In genomic region chr3:46978985-46979944, GRCh38 we compare ENCODE assay signal across 8 cellular contexts. TPM values are rescaled to one million over a fixed set of nuclear protein-coding genes. Genes with fewer than 3 reads are reported as not detected.
DNase-seq lines count a peak whose midpoint lies in the region; ATAC-seq and TF ChIP-seq lines count a peak whose summit lies in the region.

Gene NBEAL2 (plus strand): TSS chr3:46979666. CDS start chr3:46979862, 196 bp downstream.

- H3K27ac Mint-ChIP-seq in activated naive CD4-positive, alpha-beta T cell treated with anti-CD3 and anti-CD28 coated beads, Interleukin-2, amount 50 U/mL, for 72 hours, result peak within 1 kb of the TSS; percentile 82 to 92
- H3K27ac Mint-ChIP-seq in glutamatergic neuron (ENCODE audit: unreplicated experiment) (peak within 1 kb of the TSS; percentile 66), osteocyte (ENCODE audit: unreplicated experiment) (peak within 1 kb of the TSS; percentile 72)

- no peaks in the 10 kb centered on the region for H3K36me3 ChIP-seq in thoracic aorta

- no peaks in the 10 kb centered on the region for H3K9me3 Mint-ChIP-seq in activated naive CD4-positive, alpha-beta T cell treated with anti-CD3 and anti-CD28 coated beads, Interleukin-2, amount 50 U/mL, for 72 hours
- H3K9me3 Mint-ChIP-seq in glutamatergic neuron (ENCODE audit: unreplicated experiment), result peaks cover 12% of the 10 kb centered on the region
- H3K9me3 Mint-ChIP-seq in osteocyte (ENCODE audit: unreplicated experiment), result no peaks in the 10 kb centered on the region

- TF ChIP-seq CTCF in GM10266 (IDR thresholded peaks at IDR 0.05; ENCODE audit: control insufficient read depth, insufficient read depth, low read depth, missing control alignments) (peak; percentile 37), glutamatergic neuron (IDR thresholded peaks at IDR 0.05; ENCODE audit: partially characterized antibody, unreplicated experiment) (no peak), osteocyte (IDR thresholded peaks at IDR 0.05) (no peak), thoracic aorta (IDR thresholded peaks at IDR 0.05) (peak; percentile 8)

- no peaks in the 10 kb centered on the region for H3K27me3 ChIP-seq in thoracic aorta (replicated peaks; ENCODE audit: insufficient read depth)

- H3K4me1 Mint-ChIP-seq in glutamatergic neuron (ENCODE audit: low read depth, unreplicated experiment) (peaks cover 7% of the 10 kb centered on the region), osteocyte (ENCODE audit: unreplicated experiment) (peaks cover 32% of the 10 kb centered on the region)

- H3K27ac ChIP-seq in thoracic aorta, result peak within 1 kb of the TSS; percentile 81 to 82

- H3K4me3 ChIP-seq in thoracic aorta, result peak within 1 kb of the TSS; percentile 86

- H3K4me1 ChIP-seq in thoracic aorta (ENCODE audit: control insufficient read depth in 1 of 2, low read depth in 2 of 2), result peaks cover 31 to 49% of the 10 kb centered on the region in 2 donors

- peak; percentile 80 for ATAC-seq in HG02610 (IDR thresholded peaks at IDR 0.05; ENCODE audit: unreplicated experiment)
- peak; percentile 85 to 86 for ATAC-seq in activated naive CD4-positive, alpha-beta T cell treated with anti-CD3 and anti-CD28 coated beads, Interleukin-2, amount 50 U/mL, for 72 hours
- peak; percentile 45 for ATAC-seq in thoracic aorta (ENCODE audit: insufficient number of reproducible peaks, low FRiP score, low read depth)

- peak; percentile 97 for DNase-seq in GM10266 (ENCODE audit: extremely low spot score)
- DNase-seq in NCI-H1092 (lab: John Stamatoyannopoulos, UW), result peak; percentile 48
- peak; percentile 97 for DNase-seq in SKM-1 (lab: John Stamatoyannopoulos, UW; ENCODE audit: unreplicated experiment)
- peak; percentile 95 to 96 for DNase-seq in activated naive CD4-positive, alpha-beta T cell treated with anti-CD3 and anti-CD28 coated beads, Interleukin-2, amount 50 U/mL, for 72 hours (ENCODE audit: low spot score in 2 of 2)
- DNase-seq in glutamatergic neuron, result peak; percentile 91
- DNase-seq in osteocyte (ENCODE audit: extremely low spot score, unreplicated experiment), result peak; percentile 95
- peak; percentile 89 for DNase-seq in thoracic aorta (ENCODE audit: low spot score)

- H3K27me3 Mint-ChIP-seq in glutamatergic neuron (ENCODE audit: unreplicated experiment), result peaks cover 14% of the 10 kb centered on the region
- no peaks in the 10 kb centered on the region for H3K27me3 Mint-ChIP-seq in osteocyte (ENCODE audit: unreplicated experiment)

- H3K4me3 Mint-ChIP-seq in glutamatergic neuron (ENCODE audit: unreplicated experiment) (peak within 1 kb of the TSS; percentile 85), osteocyte (ENCODE audit: unreplicated experiment) (peak within 1 kb of the TSS; percentile 77)

- no peaks in the 10 kb centered on the region for H3K9me3 ChIP-seq in thoracic aorta

- H3K36me3 Mint-ChIP-seq in activated naive CD4-positive, alpha-beta T cell treated with anti-CD3 and anti-CD28 coated beads, Interleukin-2, amount 50 U/mL, for 72 hours, result peaks cover 16 to 17% of the 10 kb centered on the region in 2 donors
- H3K36me3 Mint-ChIP-seq in glutamatergic neuron (ENCODE audit: unreplicated experiment) (no peaks in the 10 kb centered on the region), osteocyte (ENCODE audit: unreplicated experiment) (peaks cover 5% of the 10 kb centered on the region)

RNA-seq across cellular contexts. Expression of gene NBEAL2, which starts in this region (rescaled TPM):
- 100 to 1,000 TPM in 1 of 2 donors, 10 to 100 TPM in 1; 75.7 to 122 TPM for total RNA-seq in activated naive CD4-positive, alpha-beta T cell treated with anti-CD3 and anti-CD28 coated beads, Interleukin-2, amount 50 U/mL, for 72 hours
- total RNA-seq in glutamatergic neuron (ENCODE audit: unreplicated experiment) (38.0 TPM), osteocyte (14.0 and 21.8 TPM in 2 replicates), thoracic aorta (10 to 100 TPM; 39.7 to 48.7 TPM)

Comparison
In these comparisons a context has a peak if more than half of its experiments do, and no peak if none do; other contexts are left out.
1. Peak in every context shown above with its lines: DNase-seq, ATAC-seq, H3K4me3 ChIP-seq and H3K27ac ChIP-seq.
2. CTCF ChIP-seq: peak in GM10266 (single experiment) and thoracic aorta (single experiment); none in glutamatergic neuron (single experiment) and osteocyte (single experiment).